ENCODE assay signal across 8 cellular contexts in genomic region chr20:18057106-18057993, GRCh38. TPM values are rescaled to one million over a fixed set of nuclear protein-coding genes. Genes with fewer than 3 reads are reported as not detected.
DNase-seq lines count a peak whose midpoint lies in the region; ATAC-seq and TF ChIP-seq lines count a peak whose summit lies in the region.

TSS of gene OVOL2 (minus strand) at chr20:18057916. CDS start at chr20:18057634, 282 bp downstream.

- RAD21 ChIA-PET in HCT116 (lab: Charles Lee; ENCODE audit: low non-redundant PET in 1 of 2, low total read pairs in 2 of 2, uncharacterized antibody in 2 of 2, unreplicated experiment in 2 of 2) = interaction anchor here in 1 of 2 experiments (0.6 kb wide), 1 partner anchor 220 kb away, joined by 7 read pairs; no protein-coding TSS in a partner anchor

- intact Hi-C loops in HCT116 (cut with micrococcal nuclease) (loop anchor here (5.0 kb wide), 1 partner anchor 220 kb away; no protein-coding TSS in a partner anchor), spleen (cut with DNase I; ENCODE audit: low total_unique reads) (no loop called here)

- TF ChIP-seq RAD21 in HCT116 (IDR thresholded peaks at IDR 0.05; ENCODE audit: low read depth) = no peak

- no TSS peak for BruUV-seq in HCT116 (replicated peaks; lab: Mats Ljungman, UMichigan)

- H3K36me3 ChIP-seq in HCT116 (ENCODE audit: control insufficient read depth in 1 of 2, insufficient read depth in 2 of 2, low read length in 2 of 2) = no peaks in the 10 kb centered on the region
- peaks cover 4% of the 10 kb centered on the region for H3K36me3 ChIP-seq in WERI-Rb-1
- no peaks in the 10 kb centered on the region for H3K36me3 ChIP-seq in iPS-18a (ENCODE audit: control insufficient read depth, low read depth, low read length)
- H3K36me3 ChIP-seq in spleen = no peaks in the 10 kb centered on the region

- TF ChIP-seq CTCF in HCT116 (IDR thresholded peaks at IDR 0.05 in 2 of 3, conservative IDR thresholded peaks at IDR 0.05 in 1 of 3; ENCODE audit: borderline replicate concordance in 1 of 3, insufficient read depth in 1 of 3, low read depth in 2 of 3, low read length in 2 of 3) (no peak), WERI-Rb-1 (IDR thresholded peaks at IDR 0.05; ENCODE audit: low read depth, low read length) (no peak), spleen (IDR thresholded peaks at IDR 0.05 in 8 of 11, conservative IDR thresholded peaks at IDR 0.05 in 3 of 11) (no peak)

- no peaks in the 10 kb centered on the region for H3K9me2 ChIP-seq in HCT116 (ENCODE audit: insufficient read depth)

- POLR2A ChIA-PET in HCT116 (lab: Charles Lee) = no interaction called here

- no peak within 1 kb of the TSS; the same call in 1 of the 2 replicates for H3K27ac ChIP-seq in HCT116 (ENCODE audit: low read depth, low read length)
- H3K27ac ChIP-seq in WERI-Rb-1 = peak within 1 kb of the TSS; percentile 34; the same call in 1 of the 2 replicates
- H3K27ac ChIP-seq in iPS-18a (ENCODE audit: low read length) = no peak within 1 kb of the TSS
- H3K27ac ChIP-seq in spleen = no peak within 1 kb of the TSS

- H3K27me3 ChIP-seq in HCT116 (ENCODE audit: insufficient read depth, low read length) = peaks cover 19% of the 10 kb centered on the region; the same call in 1 of the 2 replicates
- H3K27me3 ChIP-seq in WERI-Rb-1 (ENCODE audit: insufficient read depth, low read depth, severe bottlenecking) = no peaks in the 10 kb centered on the region
- peaks cover 71% of the 10 kb centered on the region for H3K27me3 ChIP-seq in iPS-18a (ENCODE audit: control insufficient read depth, insufficient read depth, low read length)
- H3K27me3 ChIP-seq in spleen (replicated peaks in 1 of 7) = peaks cover 8 to 99% (median 75%) of the 10 kb centered on the region in 7 donors

- 1 to 9% (median 2%) methylated on average over 49 to 72 of the region's 72 CpGs for WGBS in spleen, 5 donors

- TF ChIP-seq POLR2A in HCT116 (IDR thresholded peaks at IDR 0.05; ENCODE audit: borderline replicate concordance, extremely low read depth, insufficient read depth, insufficient read length) (no peak), spleen (IDR thresholded peaks at IDR 0.05) (no peak)

- no peak within 1 kb of the TSS for H3K9ac ChIP-seq in HCT116 (ENCODE audit: low read length)
- H3K9ac ChIP-seq in iPS-18a (ENCODE audit: low read length) = no peak within 1 kb of the TSS

- peak; percentile 33 for DNase-seq in AG08396 (ENCODE audit: low spot score)
- peak; percentile 60 for DNase-seq in HCT116 (ENCODE audit: low read depth, low spot score)
- DNase-seq in WERI-Rb-1 = peak; percentile 50
- no peak for DNase-seq in spleen
- DNase-seq in C1 segment of cervical spinal cord (lab: John Stamatoyannopoulos, UW) = no peak

- no peaks in the 10 kb centered on the region for H3K9me3 ChIP-seq in HCT116 (ENCODE audit: control insufficient read depth in 1 of 2, insufficient read depth in 1 of 2, low read depth in 1 of 2, low read length in 2 of 2)
- H3K9me3 ChIP-seq in WERI-Rb-1 (ENCODE audit: severe bottlenecking) = no peaks in the 10 kb centered on the region
- H3K9me3 ChIP-seq in iPS-18a (ENCODE audit: control insufficient read depth, low read depth, low read length) = no peaks in the 10 kb centered on the region
- no peaks in the 10 kb centered on the region for H3K9me3 ChIP-seq in spleen

- H3K79me2 ChIP-seq in HCT116 (ENCODE audit: insufficient read depth, low read length) = no peaks in the 10 kb centered on the region

- H3K4me1 ChIP-seq in HCT116 (ENCODE audit: control insufficient read depth in 1 of 2, insufficient read depth in 2 of 2, low read length in 2 of 2) = peaks cover 18 to 36% of the 10 kb centered on the region in 2 experiments
- H3K4me1 ChIP-seq in iPS-18a (ENCODE audit: control insufficient read depth, low read depth, low read length) = peaks cover 4% of the 10 kb centered on the region
- H3K4me1 ChIP-seq in spleen = peaks cover 13 to 43% (median 30%) of the 10 kb centered on the region in 6 donors

- no peaks in the 10 kb centered on the region for H4K20me1 ChIP-seq in HCT116 (ENCODE audit: insufficient read depth)

- H3K4me2 ChIP-seq in HCT116 (ENCODE audit: low read length) = peak within 1 kb of the TSS; percentile 78

- peak within 1 kb of the TSS; percentile 97 for H2AFZ ChIP-seq in HCT116 (ENCODE audit: low read depth, low read length, poor library complexity, severe bottlenecking)

- peak; percentile 64 for ATAC-seq in HCT116
- ATAC-seq in GM21360 (IDR thresholded peaks at IDR 0.05; ENCODE audit: unreplicated experiment) = no peak
- ATAC-seq in HG02852 (IDR thresholded peaks at IDR 0.05; ENCODE audit: unreplicated experiment) = no peak

- CTCF ChIA-PET in HCT116 (lab: Charles Lee) = interaction anchor here (1.0 kb wide), 1 partner anchor 134 kb away, joined by 4 read pairs; no protein-coding TSS in a partner anchor

- peak within 1 kb of the TSS; percentile 49 to 60 for H3K4me3 ChIP-seq in HCT116 (replicated peaks in 1 of 2; ENCODE audit: low read depth in 1 of 2, low read length in 2 of 2)
- H3K4me3 ChIP-seq in WERI-Rb-1 (ENCODE audit: low read depth, low read length) = peak within 1 kb of the TSS; percentile 56
- peak within 1 kb of the TSS; percentile 59 for H3K4me3 ChIP-seq in iPS-18a (ENCODE audit: low read length)
- peak within 1 kb of the TSS; percentile 34 to 68 (median 48) for H3K4me3 ChIP-seq in spleen

TF ChIP-seq in HCT116, 20 proteins besides CTCF, POLR2A, EP300 and RAD21:
- peak; percentile 74 for TF ChIP-seq SIN3A (IDR thresholded peaks at IDR 0.05; ENCODE audit: low read depth)
- TF ChIP-seq ZNF274 (IDR thresholded peaks at IDR 0.05; ENCODE audit: low read depth, low read length) = no peak
- no peak for TF ChIP-seq SP1 (IDR thresholded peaks at IDR 0.05; ENCODE audit: low read depth)
- peak; percentile 10; the same call in 1 of the 2 replicates for TF ChIP-seq ZFX (IDR thresholded peaks at IDR 0.05)
- no peak for TF ChIP-seq FOSL1 (IDR thresholded peaks at IDR 0.05; ENCODE audit: low read depth)
- no peak for TF ChIP-seq POLR2AphosphoS5 (IDR thresholded peaks at IDR 0.05; ENCODE audit: low read depth, low read length)
- no peak for TF ChIP-seq SRF (IDR thresholded peaks at IDR 0.05; ENCODE audit: low read depth)
- TF ChIP-seq EZH2 (IDR thresholded peaks at IDR 0.05) = no peak
- TF ChIP-seq REST (IDR thresholded peaks at IDR 0.05; ENCODE audit: low read depth) = no peak
- no peak for TF ChIP-seq CEBPB (IDR thresholded peaks at IDR 0.05; ENCODE audit: low read depth)
- no peak for TF ChIP-seq MAX (IDR thresholded peaks at IDR 0.05)
- no peak for TF ChIP-seq EGR1 (IDR thresholded peaks at IDR 0.05; ENCODE audit: low read depth)
- no peak for TF ChIP-seq TCF7L2 (IDR thresholded peaks at IDR 0.05; ENCODE audit: borderline replicate concordance, extremely low read depth, insufficient read depth, insufficient read length)
- no peak for TF ChIP-seq CBX3 (IDR thresholded peaks at IDR 0.05; ENCODE audit: low read depth)

RNA-seq across cellular contexts. Expression of gene OVOL2, which starts in this region (rescaled TPM):
- total RNA-seq in HCT116 (2021; ENCODE audit: unreplicated experiment) = 0.86 TPM
- polyA plus RNA-seq in HCT116 (2012) = 0.27 and 0.99 TPM in 2 replicates
- total RNA-seq in spleen = not detected
- not detected for polyA plus RNA-seq in spleen

Comparison
In these comparisons a context has a peak if more than half of its experiments do, and no peak if none do; other contexts are left out.
1. Peak in DNase-seq, ATAC-seq, H3K4me3 ChIP-seq and H3K4me2 ChIP-seq in HCT116; RNA of the gene not detected or under 1 TPM.
2. DNase-seq: peak in AG08396 (single experiment) and WERI-Rb-1 (single experiment); none in spleen (single experiment) and C1 segment of cervical spinal cord (0 of 14).
3. Peak in every context shown above with its lines, with median percentiles within 50 percentile points of each other: H3K4me3 ChIP-seq.